Comparison of ENCODE assay signal across 13 cellular contexts in genomic region chr1:83928396-83928795, GRCh38.
"Had no signal": no experiment of that assay in that cellular context is flagged by ENCODE, and none has a peak within 500 bp of the region (broad histone marks: within the 10 kb centered on the region; RNA-seq: fewer than 3 reads in every experiment).

No MANE protein-coding gene starts in this region.

- H3K4me1 Mint-ChIP-seq: activated naive CD4-positive, alpha-beta T cell treated with anti-CD3 and anti-CD28 coated beads, Interleukin-2, amount 50 U/mL, for 24 hours; memory B cell; naive thymus-derived CD8-positive, alpha-beta T cell had no signal

- H3K36me3 ChIP-seq: adrenal gland, cardiac muscle cell, ovary, tibial nerve had no signal

- H3K9me3 ChIP-seq: adrenal gland, ovary, tibial nerve had no signal

- H3K4me3 ChIP-seq: adrenal gland, cardiac muscle cell, ovary, tibial nerve had no signal

- H3K27ac ChIP-seq: adrenal gland, cardiac muscle cell, ovary had no signal

- H3K9me3 Mint-ChIP-seq: activated naive CD4-positive, alpha-beta T cell treated with anti-CD3 and anti-CD28 coated beads, Interleukin-2, amount 50 U/mL, for 24 hours; memory B cell; naive thymus-derived CD8-positive, alpha-beta T cell; stimulated activated naive B cell treated with anti-CD40 and anti-IgM and Interleukin-4, amounts not matched to agents 10 μg/mL and 1 μg/mL and 100 μg/mL, for 72 hours; T-helper 2 cell treated with Interferon-gamma antibody and Interleukin-4, amounts not matched to agents 5 μg/mL and 100 μg/mL, for 36 hours had no signal

- H3K27me3 ChIP-seq: adrenal gland, cardiac muscle cell, ovary, tibial nerve had no signal

- DNase-seq: activated CD4-positive, alpha-beta T cell treated with anti-CD3 and anti-CD28 coated beads, Interleukin-2, amount 50 U/mL, for 4 hours; activated gamma-delta T cell; adrenal gland; hypothalamus; islet precursor cell; naive thymus-derived CD8-positive, alpha-beta T cell; ovary; stimulated activated naive B cell treated with anti-CD40 and anti-IgM and Interleukin-4, amounts not matched to agents 10 μg/mL and 1 μg/mL and 100 μg/mL, for 72 hours had no signal

- H3K36me3 Mint-ChIP-seq: activated naive CD4-positive, alpha-beta T cell treated with anti-CD3 and anti-CD28 coated beads, Interleukin-2, amount 50 U/mL, for 24 hours; memory B cell; naive thymus-derived CD8-positive, alpha-beta T cell; stimulated activated naive B cell treated with anti-CD40 and anti-IgM and Interleukin-4, amounts not matched to agents 10 μg/mL and 1 μg/mL and 100 μg/mL, for 72 hours had no signal

- ATAC-seq: naive thymus-derived CD8-positive, alpha-beta T cell; stimulated activated naive B cell treated with anti-CD40 and anti-IgM and Interleukin-4, amounts not matched to agents 10 μg/mL and 1 μg/mL and 100 μg/mL, for 72 hours had no signal

- H3K4me1 ChIP-seq: adrenal gland had no signal

- H3K27ac Mint-ChIP-seq: activated naive CD4-positive, alpha-beta T cell treated with anti-CD3 and anti-CD28 coated beads, Interleukin-2, amount 50 U/mL, for 24 hours; memory B cell; naive thymus-derived CD8-positive, alpha-beta T cell; stimulated activated naive B cell treated with anti-CD40 and anti-IgM and Interleukin-4, amounts not matched to agents 10 μg/mL and 1 μg/mL and 100 μg/mL, for 72 hours; T-helper 2 cell treated with Interferon-gamma antibody and Interleukin-4, amounts not matched to agents 5 μg/mL and 100 μg/mL, for 36 hours had no signal

- H3K4me3 Mint-ChIP-seq: activated naive CD4-positive, alpha-beta T cell treated with anti-CD3 and anti-CD28 coated beads, Interleukin-2, amount 50 U/mL, for 24 hours; memory B cell; naive thymus-derived CD8-positive, alpha-beta T cell; stimulated activated naive B cell treated with anti-CD40 and anti-IgM and Interleukin-4, amounts not matched to agents 10 μg/mL and 1 μg/mL and 100 μg/mL, for 72 hours; T-helper 2 cell treated with Interferon-gamma antibody and Interleukin-4, amounts not matched to agents 5 μg/mL and 100 μg/mL, for 36 hours had no signal
